Comparison of ENCODE assay signal across 10 cellular contexts in the genomic region with DNA sequence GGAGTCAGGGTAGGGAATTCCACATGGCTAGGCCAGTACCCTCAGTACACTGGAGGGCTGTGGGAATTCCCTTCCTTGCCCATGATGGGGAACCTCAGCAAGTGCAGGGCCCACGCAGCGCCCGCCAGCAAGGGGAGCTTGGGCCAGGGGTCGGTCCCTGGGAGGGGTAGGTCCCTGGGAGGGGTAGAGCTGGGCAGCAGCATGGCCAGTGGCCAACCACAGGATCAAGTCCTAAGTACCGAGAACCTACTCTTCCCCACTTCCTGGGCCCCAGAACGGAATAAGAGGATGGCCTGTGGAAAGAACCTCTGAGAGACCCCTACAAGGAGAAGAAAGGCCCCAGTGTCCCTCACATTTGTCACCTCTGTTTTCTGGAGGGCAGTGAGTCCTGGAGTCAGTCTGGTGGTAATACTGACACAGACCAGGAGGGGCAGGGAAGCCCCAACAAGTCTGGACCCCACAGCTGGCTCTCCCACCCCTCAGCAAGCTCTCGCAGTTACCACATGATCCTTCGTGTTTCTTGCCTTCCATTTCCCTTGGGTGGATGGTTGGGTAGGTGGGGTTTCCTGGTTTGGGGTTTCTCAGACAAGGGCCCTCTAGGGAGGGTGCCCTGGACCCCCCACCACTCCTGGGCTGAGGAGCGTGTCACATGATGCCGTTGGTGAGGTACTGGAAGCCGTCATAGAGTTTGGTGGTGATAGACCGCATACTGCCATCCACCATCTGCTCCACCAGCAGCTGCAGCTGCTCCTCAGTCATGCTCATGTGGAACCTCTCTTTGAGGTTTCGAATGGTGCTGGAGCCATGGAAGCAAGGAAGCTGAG. TPM values are rescaled to one million over a fixed set of nuclear protein-coding genes. Genes with fewer than 3 reads are reported as not detected.
DNase-seq lines count a peak whose midpoint lies in the region; FAIRE-seq and TF ChIP-seq lines count a peak whose summit lies in the region.
"Had no signal": no experiment of that assay in that cellular context is flagged by ENCODE, and none has a peak within 500 bp of the region (broad histone marks: within the 10 kb centered on the region; RNA-seq: fewer than 3 reads in every experiment).

No MANE protein-coding gene starts in this region.

- H3K27me3 Mint-ChIP-seq in immature natural killer cell (ENCODE audit: low read depth in 3 of 3) = peaks cover 8 to 25% (median 21%) of the 10 kb centered on the region in 3 donors

- H3K27ac Mint-ChIP-seq in immature natural killer cell = peak overlapping the region; percentile 93 to 98 (median 97)

- H3K27ac ChIP-seq in 22Rv1 (peak overlapping the region; percentile 33; the same call in 1 of the 2 replicates), WERI-Rb-1 (peak overlapping the region; percentile 3)

- no peaks in the 10 kb centered on the region for H3K9me3 ChIP-seq in WERI-Rb-1 (ENCODE audit: severe bottlenecking)

- no peaks in the 10 kb centered on the region for H3K27me3 ChIP-seq in GM06990 (replicated peaks; ENCODE audit: control insufficient read depth, insufficient read depth, low read length)
- H3K27me3 ChIP-seq in WERI-Rb-1 (ENCODE audit: insufficient read depth, low read depth, severe bottlenecking) = no peaks in the 10 kb centered on the region

- DNase-seq in GM06990 (ENCODE audit: extremely low read depth, insufficient read length) (peak; percentile 26), WERI-Rb-1 (peak; percentile 47), immature natural killer cell (peak; percentile 80 to 84 (median 81)), NCI-H2227 treated with DMSO at 0.1 percent for 48 hours (lab: John Stamatoyannopoulos, UW) (no peak), islet precursor cell (no peak), GM19239 (ENCODE audit: insufficient read length, low spot score) (no peak)
- DNase-seq in stimulated activated naive CD4-positive, alpha-beta T cell (lab: John Stamatoyannopoulos, UW) = no peak
- DNase-seq: activated CD4-positive, alpha-beta T cell treated with anti-CD3 and anti-CD28 coated beads for 1 hour; NCI-H1105 treated with DMSO at 0.1 percent for 48 hours had no signal

- H3K36me3 ChIP-seq in GM06990 (ENCODE audit: control insufficient read depth, insufficient read depth, low read length) (peaks cover 56% of the 10 kb centered on the region), WERI-Rb-1 (peaks cover 96% of the 10 kb centered on the region)

- H3K4me3 ChIP-seq in GM06990 (replicated peaks; ENCODE audit: low read depth, low read length) (no peak overlapping the region), WERI-Rb-1 (ENCODE audit: low read depth, low read length) (no peak overlapping the region)

- TF ChIP-seq CTCF in 22Rv1 (IDR thresholded peaks at IDR 0.05) (no peak), GM06990 (IDR thresholded peaks at IDR 0.05; ENCODE audit: insufficient read depth, low read length, poor library complexity, severe bottlenecking) (no peak), WERI-Rb-1 (IDR thresholded peaks at IDR 0.05; ENCODE audit: low read depth, low read length) (peak; percentile 57)

- FAIRE-seq in GM19239 (lab: Jason Lieb, UNC) = no peak

- H3K36me3 Mint-ChIP-seq in immature natural killer cell = peaks cover 7 to 19% (median 10%) of the 10 kb centered on the region in 3 donors

- peak overlapping the region; percentile 39 to 57 (median 49) for H3K4me3 Mint-ChIP-seq in immature natural killer cell

- H3K4me1 Mint-ChIP-seq in immature natural killer cell = peaks cover 56 to 59% of the 10 kb centered on the region in 2 donors

- H3K9me3 Mint-ChIP-seq in immature natural killer cell = no peaks in the 10 kb centered on the region

RNA-seq across cellular contexts. Expression of a gene that starts 10.3 kb away (rescaled TPM):
- polyA plus RNA-seq in immature natural killer cell = 1 to 10 TPM in 2 of 3 donors, under 1 TPM in 1; 0.11 to 1.8 (median 1.5) TPM

RNA-seq across cellular contexts. Expression of a gene that starts 34.8 kb away (rescaled TPM):
- 10 to 100 TPM; 35.1 to 65.7 (median 57.9) TPM for polyA plus RNA-seq in immature natural killer cell

RNA-seq across cellular contexts. Expression of a gene that starts 37.9 kb away (rescaled TPM):
- polyA plus RNA-seq in immature natural killer cell = 100 to 1,000 TPM; 246 to 364 (median 282) TPM

RNA-seq across cellular contexts. Expression of a gene that starts 54.6 kb away (rescaled TPM):
- 10 to 100 TPM; 30.0 to 37.8 (median 37.1) TPM for polyA plus RNA-seq in immature natural killer cell

Comparison
In these comparisons a context has a peak if more than half of its experiments do, and no peak if none do; other contexts are left out.
1. DNase-seq: peak in GM06990 (single experiment), WERI-Rb-1 (single experiment) and immature natural killer cell (3 of 3); none in stimulated activated naive CD4-positive, alpha-beta T cell (0 of 6), NCI-H2227 treated with DMSO at 0.1 percent for 48 hours (single experiment), islet precursor cell (single experiment) and GM19239 (single experiment).